In the genomic region with DNA sequence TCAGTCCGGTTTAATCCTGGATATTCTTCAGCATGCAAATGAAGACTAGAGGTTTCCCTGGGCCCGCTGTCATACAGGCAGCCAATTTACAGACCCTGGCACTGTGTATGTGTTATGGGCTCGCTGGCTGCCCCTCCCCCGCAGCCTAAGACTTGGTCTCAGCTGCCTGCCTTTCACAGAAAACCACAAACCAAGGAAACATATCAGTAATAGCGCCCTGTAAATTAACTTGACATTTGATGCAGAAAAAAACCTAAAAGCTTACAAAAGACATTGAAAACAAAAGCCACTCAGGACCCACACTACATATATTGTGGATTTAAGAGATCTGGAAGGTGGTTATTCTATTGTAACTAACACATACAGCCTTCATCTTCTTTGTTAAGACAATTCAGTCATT, we compare ENCODE assay signal across 13 cellular contexts.
DNase-seq lines count a peak whose midpoint lies in the region; ATAC-seq and TF ChIP-seq lines count a peak whose summit lies in the region.
"Had no signal": no experiment of that assay in that cellular context is flagged by ENCODE, and none has a peak within 500 bp of the region (broad histone marks: within the 10 kb centered on the region; RNA-seq: fewer than 3 reads in every experiment).

No MANE protein-coding gene starts in this region.

- H4K20me1 ChIP-seq in DND-41 (ENCODE audit: insufficient read depth, low read length) (no peaks in the 10 kb centered on the region), KMS-11 (ENCODE audit: insufficient read depth) (no peaks in the 10 kb centered on the region)

- H2AFZ ChIP-seq in DND-41 (ENCODE audit: low read depth, low read length) (no peak overlapping the region), KMS-11 (ENCODE audit: low read depth) (peak overlapping the region; percentile 35)

- H3K4me1 ChIP-seq in DND-41 (ENCODE audit: insufficient read depth, low read length), result no peaks in the 10 kb centered on the region
- peaks cover 17% of the 10 kb centered on the region for H3K4me1 ChIP-seq in KMS-11 (ENCODE audit: low read depth, poor library complexity, severe bottlenecking)
- peaks cover 16% of the 10 kb centered on the region for H3K4me1 ChIP-seq in SJCRH30
- H3K4me1 ChIP-seq in mucosa of descending colon (ENCODE audit: low read depth), result no peaks in the 10 kb centered on the region
- H3K4me1 ChIP-seq in spleen, result no peaks in the 10 kb centered on the region

- H3K27me3 ChIP-seq in DND-41 (ENCODE audit: insufficient read depth, low read length, poor library complexity), result no peaks in the 10 kb centered on the region
- no peaks in the 10 kb centered on the region for H3K27me3 ChIP-seq in KMS-11 (ENCODE audit: insufficient read depth, low read depth)
- H3K27me3 ChIP-seq in SJCRH30, result no peaks in the 10 kb centered on the region
- no peaks in the 10 kb centered on the region for H3K27me3 ChIP-seq in spleen (replicated peaks in 1 of 7)
- H3K27me3 ChIP-seq: brain microvascular endothelial cell had no signal

- H3K27ac Mint-ChIP-seq in stimulated activated memory B cell treated with anti-CD40 and anti-IgM and Interleukin-4, amounts not matched to agents 10 μg/mL and 1 μg/mL and 100 μg/mL, for 72 hours, result no peak overlapping the region
- H3K27ac Mint-ChIP-seq: CD14-positive monocyte had no signal

- DNase-seq in DND-41 (peak; percentile 43), SJCRH30 (peak; percentile 65 to 77), left kidney (ENCODE audit: low read depth, low spot score) (peak; percentile 63), mucosa of descending colon (no peak), CD1c-positive myeloid dendritic cell (ENCODE audit: extremely low spot score) (no peak), spleen (no peak)
- DNase-seq: activated T-cell treated with anti-CD3 and anti-CD28 coated beads, Interleukin-2, amount 50 U/mL, for 1 hour; brain microvascular endothelial cell had no signal

- no peaks in the 10 kb centered on the region for H3K36me3 ChIP-seq in DND-41 (ENCODE audit: insufficient read depth, low read length)
- no peaks in the 10 kb centered on the region for H3K36me3 ChIP-seq in KMS-11 (ENCODE audit: insufficient read depth)
- H3K36me3 ChIP-seq in SJCRH30, result no peaks in the 10 kb centered on the region
- no peaks in the 10 kb centered on the region for H3K36me3 ChIP-seq in mucosa of descending colon (ENCODE audit: low read depth)
- no peaks in the 10 kb centered on the region for H3K36me3 ChIP-seq in spleen
- H3K36me3 ChIP-seq: brain microvascular endothelial cell had no signal

- peaks cover 8% of the 10 kb centered on the region for H3K27me3 Mint-ChIP-seq in stimulated activated memory B cell treated with anti-CD40 and anti-IgM and Interleukin-4, amounts not matched to agents 10 μg/mL and 1 μg/mL and 100 μg/mL, for 72 hours

- WGBS in spleen, 5 donors, result 12 to 22% (median 16%) methylated on average over 5 of the region's 5 CpGs

- H3K27ac ChIP-seq in DND-41 (ENCODE audit: low read length), result no peak overlapping the region
- H3K27ac ChIP-seq in KMS-11, result peak overlapping the region; percentile 28; the same call in 1 of the 2 replicates
- no peak overlapping the region for H3K27ac ChIP-seq in SJCRH30
- H3K27ac ChIP-seq in spleen, result no peak overlapping the region
- H3K27ac ChIP-seq: brain microvascular endothelial cell, skin epidermis had no signal

- H3K79me2 ChIP-seq in DND-41 (ENCODE audit: insufficient read depth, low read length), result no peaks in the 10 kb centered on the region
- no peaks in the 10 kb centered on the region for H3K79me2 ChIP-seq in KMS-11 (ENCODE audit: insufficient read depth, low read depth)

- no peak overlapping the region for H3K4me2 ChIP-seq in DND-41 (ENCODE audit: insufficient read depth, low read length)
- peak overlapping the region; percentile 62 for H3K4me2 ChIP-seq in KMS-11

- H3K4me3 Mint-ChIP-seq in stimulated activated memory B cell treated with anti-CD40 and anti-IgM and Interleukin-4, amounts not matched to agents 10 μg/mL and 1 μg/mL and 100 μg/mL, for 72 hours, result no peak overlapping the region
- H3K4me3 Mint-ChIP-seq: CD14-positive monocyte had no signal

- no peaks in the 10 kb centered on the region for H3K36me3 Mint-ChIP-seq in stimulated activated memory B cell treated with anti-CD40 and anti-IgM and Interleukin-4, amounts not matched to agents 10 μg/mL and 1 μg/mL and 100 μg/mL, for 72 hours
- H3K36me3 Mint-ChIP-seq: CD14-positive monocyte had no signal

- no peak overlapping the region for H3K4me3 ChIP-seq in DND-41 (ENCODE audit: low read depth in 1 of 2, low read length in 2 of 2)
- H3K4me3 ChIP-seq in KMS-11 (IDR thresholded peaks at IDR 0.05; ENCODE audit: insufficient read depth, low read depth, low read length), result no peak overlapping the region
- H3K4me3 ChIP-seq in SJCRH30, result no peak overlapping the region
- no peak overlapping the region for H3K4me3 ChIP-seq in mucosa of descending colon
- H3K4me3 ChIP-seq in spleen, result no peak overlapping the region
- H3K4me3 ChIP-seq: skin epidermis had no signal

- ATAC-seq in DND-41 (ENCODE audit: insufficient read depth, low read depth) (peak; percentile 87), mucosa of descending colon (no peak)
- ATAC-seq in stimulated activated memory B cell treated with anti-CD40 and anti-IgM and Interleukin-4, amounts not matched to agents 10 μg/mL and 1 μg/mL and 100 μg/mL, for 72 hours, result no peak
- ATAC-seq: Panc1 had no signal

- H3K9me3 Mint-ChIP-seq in stimulated activated memory B cell treated with anti-CD40 and anti-IgM and Interleukin-4, amounts not matched to agents 10 μg/mL and 1 μg/mL and 100 μg/mL, for 72 hours, result no peaks in the 10 kb centered on the region

- H3K9ac ChIP-seq in DND-41 (ENCODE audit: low read depth, low read length), result no peak overlapping the region
- no peak overlapping the region for H3K9ac ChIP-seq in KMS-11

- intact Hi-C loops in mucosa of descending colon (cut with DNase I, micrococcal nuclease), result no loop called here
- intact Hi-C loops in spleen (cut with DNase I; ENCODE audit: low total_unique reads), result no loop called here

- peaks cover 6% of the 10 kb centered on the region for H3K4me1 Mint-ChIP-seq in stimulated activated memory B cell treated with anti-CD40 and anti-IgM and Interleukin-4, amounts not matched to agents 10 μg/mL and 1 μg/mL and 100 μg/mL, for 72 hours
- H3K4me1 Mint-ChIP-seq: CD14-positive monocyte had no signal

- TF ChIP-seq POLR2A in spleen (IDR thresholded peaks at IDR 0.05), result no peak

- TF ChIP-seq CTCF in DND-41 (IDR thresholded peaks at IDR 0.05; ENCODE audit: borderline replicate concordance, extremely low read depth, low read length, poor library complexity, severe bottlenecking), result no peak
- no peak for TF ChIP-seq CTCF in KMS-11 (conservative IDR thresholded peaks at IDR 0.05; ENCODE audit: low read depth, low read length)
- TF ChIP-seq CTCF in mucosa of descending colon (IDR thresholded peaks at IDR 0.05), result no peak
- TF ChIP-seq CTCF in spleen (IDR thresholded peaks at IDR 0.05 in 8 of 11, conservative IDR thresholded peaks at IDR 0.05 in 3 of 11), result no peak

- no peaks in the 10 kb centered on the region for H3K9me3 ChIP-seq in DND-41 (ENCODE audit: insufficient read depth, low read length, severe bottlenecking)
- H3K9me3 ChIP-seq in SJCRH30 (replicated peaks), result no peaks in the 10 kb centered on the region
- H3K9me3 ChIP-seq in mucosa of descending colon, result no peaks in the 10 kb centered on the region
- no peaks in the 10 kb centered on the region for H3K9me3 ChIP-seq in spleen

Comparison
In these comparisons a context has a peak if more than half of its experiments do, and no peak if none do; other contexts are left out.
1. DNase-seq: peak in DND-41 (single experiment), SJCRH30 (2 of 2) and left kidney (single experiment); none in mucosa of descending colon (0 of 3), CD1c-positive myeloid dendritic cell (single experiment) and spleen (single experiment).